ENCODE assay signal across 8 cellular contexts in genomic region chr6:99151634-99152344, GRCh38.
DNase-seq lines count a peak whose midpoint lies in the region; ATAC-seq, FAIRE-seq and TF ChIP-seq lines count a peak whose summit lies in the region.

No MANE protein-coding gene starts in this region.

- H3K4me3 ChIP-seq in astrocyte (ENCODE audit: insufficient read depth, low read depth, low read length) (no peak overlapping the region), lower lobe of right lung (no peak overlapping the region), suprapubic skin (no peak overlapping the region)

- no peaks in the 10 kb centered on the region for H3K9me3 Mint-ChIP-seq in astrocyte (ENCODE audit: unreplicated experiment)

- H3K36me3 Mint-ChIP-seq in astrocyte (ENCODE audit: low read depth, unreplicated experiment) = no peaks in the 10 kb centered on the region

- DNase-seq in DMS53 (lab: John Stamatoyannopoulos, UW) (peak; percentile 68), NCI-H82 (lab: John Stamatoyannopoulos, UW) (peak; percentile 71), astrocyte (ENCODE audit: low read depth) (peak; percentile 6), lower lobe of right lung (peak; percentile 48), suprapubic skin (ENCODE audit: low spot score in 2 of 2) (no peak), caudate nucleus (lab: John Stamatoyannopoulos, UW) (no peak)

- no peaks in the 10 kb centered on the region for H3K9me3 ChIP-seq in astrocyte (ENCODE audit: insufficient read depth, low read depth, low read length)
- no peaks in the 10 kb centered on the region for H3K9me3 ChIP-seq in lower lobe of right lung
- H3K9me3 ChIP-seq in suprapubic skin = no peaks in the 10 kb centered on the region

- H3K4me1 ChIP-seq in astrocyte (ENCODE audit: insufficient read depth, low read length) (no peaks in the 10 kb centered on the region), lower lobe of right lung (no peaks in the 10 kb centered on the region), suprapubic skin (no peaks in the 10 kb centered on the region)

- TF ChIP-seq CTCF in astrocyte (IDR thresholded peaks at IDR 0.05; ENCODE audit: insufficient read depth, low read depth, low read length) = peak; percentile 41
- TF ChIP-seq CTCF in lower lobe of right lung (IDR thresholded peaks at IDR 0.05) = peak; percentile 49
- TF ChIP-seq CTCF in suprapubic skin (IDR thresholded peaks at IDR 0.05) = peak in 1 of 2 donors; percentile 41

- H4K20me1 ChIP-seq in astrocyte (ENCODE audit: insufficient read depth, low read length) = no peaks in the 10 kb centered on the region

- H3K79me2 ChIP-seq in astrocyte (ENCODE audit: insufficient read depth, low read length) = no peaks in the 10 kb centered on the region

- no peaks in the 10 kb centered on the region for H3K4me1 Mint-ChIP-seq in astrocyte (ENCODE audit: low read depth, unreplicated experiment)

- TF ChIP-seq POLR2A in suprapubic skin (IDR thresholded peaks at IDR 0.05) = no peak

- 45% methylated on average over 11 of the region's 11 CpGs for WGBS in suprapubic skin

- no peak overlapping the region for H2AFZ ChIP-seq in astrocyte (ENCODE audit: low read depth, low read length)

- FAIRE-seq in astrocyte (lab: Jason Lieb, UNC) = no peak

- ATAC-seq in GM18909 (IDR thresholded peaks at IDR 0.05; ENCODE audit: poor library complexity, unreplicated experiment) = peak; percentile 97
- peak; percentile 87 for ATAC-seq in HG03045 (IDR thresholded peaks at IDR 0.05; ENCODE audit: unreplicated experiment)
- peak; percentile 62 to 74 for ATAC-seq in lower lobe of right lung

- no peak overlapping the region for H3K4me2 ChIP-seq in astrocyte (ENCODE audit: low read length)

- no peaks in the 10 kb centered on the region for H3K27me3 Mint-ChIP-seq in astrocyte (ENCODE audit: low read depth, unreplicated experiment)

- H3K27ac ChIP-seq in astrocyte (ENCODE audit: low read depth, low read length) (no peak overlapping the region), lower lobe of right lung (no peak overlapping the region), suprapubic skin (no peak overlapping the region), caudate nucleus (ENCODE audit: low read depth, low read length) (no peak overlapping the region)

- H3K4me3 Mint-ChIP-seq in astrocyte (ENCODE audit: unreplicated experiment) = no peak overlapping the region

- no peak overlapping the region for H3K9ac ChIP-seq in astrocyte (ENCODE audit: low read length)

- TF ChIP-seq EP300 in suprapubic skin (IDR thresholded peaks at IDR 0.05) = no peak

- H3K36me3 ChIP-seq in astrocyte (ENCODE audit: insufficient read depth, low read length) (no peaks in the 10 kb centered on the region), lower lobe of right lung (no peaks in the 10 kb centered on the region), suprapubic skin (no peaks in the 10 kb centered on the region)

- H3K27me3 ChIP-seq in astrocyte (ENCODE audit: insufficient read depth, low read length) = no peaks in the 10 kb centered on the region
- no peaks in the 10 kb centered on the region for H3K27me3 ChIP-seq in lower lobe of right lung (ENCODE audit: low read depth)
- H3K27me3 ChIP-seq in suprapubic skin = no peaks in the 10 kb centered on the region

- intact Hi-C loops in lower lobe of right lung (cut with DNase I) = no loop called here

- no peak overlapping the region for H3K27ac Mint-ChIP-seq in astrocyte (ENCODE audit: unreplicated experiment)

Comparison
In these comparisons a context has a peak if more than half of its experiments do, and no peak if none do; other contexts are left out.
1. DNase-seq: peak in DMS53 (single experiment), NCI-H82 (single experiment), astrocyte (single experiment) and lower lobe of right lung (single experiment); none in suprapubic skin (0 of 2) and caudate nucleus (0 of 61).
2. Peak in every context shown above with its lines, with median percentiles within 50 percentile points of each other: ATAC-seq.